Comparison of ENCODE assay signal across 1 cellular context in the genomic region with DNA sequence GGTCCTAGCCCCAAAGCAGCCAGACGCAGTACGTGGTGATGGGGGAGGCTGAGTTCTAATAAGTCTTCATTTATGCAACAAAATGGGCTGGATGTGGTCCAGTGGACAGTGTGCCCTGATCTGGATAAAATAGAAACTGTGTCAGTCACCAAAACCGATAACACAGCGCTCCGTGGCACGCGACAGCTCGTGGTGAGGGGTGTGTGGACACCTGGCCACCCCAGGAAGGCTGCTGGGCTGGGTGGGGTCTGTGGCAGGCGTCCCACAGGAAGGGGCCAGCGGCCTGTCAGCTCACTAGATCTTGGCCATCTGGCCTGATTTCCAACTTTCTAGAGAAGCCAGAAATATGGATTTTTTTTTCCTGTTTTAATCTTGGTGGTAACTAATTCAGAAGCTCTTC.
TF ChIP-seq lines count a peak whose summit lies in the region.

No MANE protein-coding gene starts in this region.

TF ChIP-seq in HepG2, 621 proteins besides CTCF, POLR2A, EP300 and RAD21:
- TF ChIP-seq, protein P1, sequence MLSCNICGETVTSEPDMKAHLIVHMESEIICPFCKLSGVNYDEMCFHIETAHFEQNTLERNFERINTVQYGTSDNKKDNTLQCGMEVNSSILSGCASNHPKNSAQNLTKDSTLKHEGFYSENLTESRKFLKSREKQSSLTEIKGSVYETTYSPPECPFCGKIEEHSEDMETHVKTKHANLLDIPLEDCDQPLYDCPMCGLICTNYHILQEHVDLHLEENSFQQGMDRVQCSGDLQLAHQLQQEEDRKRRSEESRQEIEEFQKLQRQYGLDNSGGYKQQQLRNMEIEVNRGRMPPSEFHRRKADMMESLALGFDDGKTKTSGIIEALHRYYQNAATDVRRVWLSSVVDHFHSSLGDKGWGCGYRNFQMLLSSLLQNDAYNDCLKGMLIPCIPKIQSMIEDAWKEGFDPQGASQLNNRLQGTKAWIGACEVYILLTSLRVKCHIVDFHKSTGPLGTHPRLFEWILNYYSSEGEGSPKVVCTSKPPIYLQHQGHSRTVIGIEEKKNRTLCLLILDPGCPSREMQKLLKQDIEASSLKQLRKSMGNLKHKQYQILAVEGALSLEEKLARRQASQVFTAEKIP (CRISPR knock-in tag; IDR thresholded peaks at IDR 0.05; ENCODE audit: borderline replicate concordance) = no peak
- TF ChIP-seq ZNF207 (IDR thresholded peaks at IDR 0.05; ENCODE audit: borderline replicate concordance) = no peak
- no peak for TF ChIP-seq NBN (conservative IDR thresholded peaks at IDR 0.05)
- no peak for TF ChIP-seq ISL2 (CRISPR knock-in tag; IDR thresholded peaks at IDR 0.05)
- TF ChIP-seq PAXIP1 (CRISPR knock-in tag; conservative IDR thresholded peaks at IDR 0.05) = no peak
- TF ChIP-seq, protein P2, sequence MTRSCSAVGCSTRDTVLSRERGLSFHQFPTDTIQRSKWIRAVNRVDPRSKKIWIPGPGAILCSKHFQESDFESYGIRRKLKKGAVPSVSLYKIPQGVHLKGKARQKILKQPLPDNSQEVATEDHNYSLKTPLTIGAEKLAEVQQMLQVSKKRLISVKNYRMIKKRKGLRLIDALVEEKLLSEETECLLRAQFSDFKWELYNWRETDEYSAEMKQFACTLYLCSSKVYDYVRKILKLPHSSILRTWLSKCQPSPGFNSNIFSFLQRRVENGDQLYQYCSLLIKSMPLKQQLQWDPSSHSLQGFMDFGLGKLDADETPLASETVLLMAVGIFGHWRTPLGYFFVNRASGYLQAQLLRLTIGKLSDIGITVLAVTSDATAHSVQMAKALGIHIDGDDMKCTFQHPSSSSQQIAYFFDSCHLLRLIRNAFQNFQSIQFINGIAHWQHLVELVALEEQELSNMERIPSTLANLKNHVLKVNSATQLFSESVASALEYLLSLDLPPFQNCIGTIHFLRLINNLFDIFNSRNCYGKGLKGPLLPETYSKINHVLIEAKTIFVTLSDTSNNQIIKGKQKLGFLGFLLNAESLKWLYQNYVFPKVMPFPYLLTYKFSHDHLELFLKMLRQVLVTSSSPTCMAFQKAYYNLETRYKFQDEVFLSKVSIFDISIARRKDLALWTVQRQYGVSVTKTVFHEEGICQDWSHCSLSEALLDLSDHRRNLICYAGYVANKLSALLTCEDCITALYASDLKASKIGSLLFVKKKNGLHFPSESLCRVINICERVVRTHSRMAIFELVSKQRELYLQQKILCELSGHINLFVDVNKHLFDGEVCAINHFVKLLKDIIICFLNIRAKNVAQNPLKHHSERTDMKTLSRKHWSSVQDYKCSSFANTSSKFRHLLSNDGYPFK (CRISPR knock-in tag; IDR thresholded peaks at IDR 0.05; ENCODE audit: borderline replicate concordance) = no peak
- no peak for TF ChIP-seq MYNN (CRISPR knock-in tag; IDR thresholded peaks at IDR 0.05; ENCODE audit: low read depth)
- TF ChIP-seq PATZ1 (CRISPR knock-in tag; IDR thresholded peaks at IDR 0.05) = no peak
- TF ChIP-seq MTA3 (CRISPR knock-in tag; IDR thresholded peaks at IDR 0.05) = no peak
- no peak for TF ChIP-seq ZBTB21 (CRISPR knock-in tag; IDR thresholded peaks at IDR 0.05)
- no peak for TF ChIP-seq ZNF644 (CRISPR knock-in tag; IDR thresholded peaks at IDR 0.05; ENCODE audit: low read depth)
- no peak for TF ChIP-seq MNT (IDR thresholded peaks at IDR 0.05)
- TF ChIP-seq ZNF484 (CRISPR knock-in tag; IDR thresholded peaks at IDR 0.05; ENCODE audit: borderline replicate concordance, low read depth) = no peak
- no peak for TF ChIP-seq ZNF576 (CRISPR knock-in tag; IDR thresholded peaks at IDR 0.05)
- TF ChIP-seq ZNF773 (CRISPR knock-in tag; IDR thresholded peaks at IDR 0.05; ENCODE audit: borderline replicate concordance) = no peak
